1 cellular context compared by ENCODE assay signal in the genomic region with DNA sequence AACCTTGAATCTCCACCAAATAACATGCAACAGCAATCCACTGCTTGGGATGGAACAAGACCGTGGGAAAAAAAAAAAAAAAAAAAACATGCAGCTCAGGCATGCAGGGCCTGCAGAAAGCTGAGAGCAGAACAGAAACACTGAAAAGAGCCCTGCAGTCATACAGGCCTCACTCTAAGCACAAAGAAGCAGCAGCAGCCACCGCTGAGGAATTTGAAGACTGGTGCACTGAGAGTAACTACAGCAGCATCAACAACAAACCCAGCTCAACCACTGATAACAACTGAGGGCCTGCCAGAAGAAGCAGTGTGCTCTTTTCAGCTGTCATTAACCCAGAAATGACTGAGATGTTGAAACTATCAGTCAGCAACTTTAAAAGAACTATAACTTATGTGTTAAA.
TF ChIP-seq lines count a peak whose summit lies in the region.

No MANE protein-coding gene starts in this region.

TF ChIP-seq in WTC11, 78 proteins besides CTCF, POLR2A, EP300 and RAD21 (continued from another document):
- TF ChIP-seq, protein P1, sequence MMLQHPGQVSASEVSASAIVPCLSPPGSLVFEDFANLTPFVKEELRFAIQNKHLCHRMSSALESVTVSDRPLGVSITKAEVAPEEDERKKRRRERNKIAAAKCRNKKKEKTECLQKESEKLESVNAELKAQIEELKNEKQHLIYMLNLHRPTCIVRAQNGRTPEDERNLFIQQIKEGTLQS (CRISPR knock-in tag; conservative IDR thresholded peaks at IDR 0.05), result no peak
- TF ChIP-seq, protein P2, sequence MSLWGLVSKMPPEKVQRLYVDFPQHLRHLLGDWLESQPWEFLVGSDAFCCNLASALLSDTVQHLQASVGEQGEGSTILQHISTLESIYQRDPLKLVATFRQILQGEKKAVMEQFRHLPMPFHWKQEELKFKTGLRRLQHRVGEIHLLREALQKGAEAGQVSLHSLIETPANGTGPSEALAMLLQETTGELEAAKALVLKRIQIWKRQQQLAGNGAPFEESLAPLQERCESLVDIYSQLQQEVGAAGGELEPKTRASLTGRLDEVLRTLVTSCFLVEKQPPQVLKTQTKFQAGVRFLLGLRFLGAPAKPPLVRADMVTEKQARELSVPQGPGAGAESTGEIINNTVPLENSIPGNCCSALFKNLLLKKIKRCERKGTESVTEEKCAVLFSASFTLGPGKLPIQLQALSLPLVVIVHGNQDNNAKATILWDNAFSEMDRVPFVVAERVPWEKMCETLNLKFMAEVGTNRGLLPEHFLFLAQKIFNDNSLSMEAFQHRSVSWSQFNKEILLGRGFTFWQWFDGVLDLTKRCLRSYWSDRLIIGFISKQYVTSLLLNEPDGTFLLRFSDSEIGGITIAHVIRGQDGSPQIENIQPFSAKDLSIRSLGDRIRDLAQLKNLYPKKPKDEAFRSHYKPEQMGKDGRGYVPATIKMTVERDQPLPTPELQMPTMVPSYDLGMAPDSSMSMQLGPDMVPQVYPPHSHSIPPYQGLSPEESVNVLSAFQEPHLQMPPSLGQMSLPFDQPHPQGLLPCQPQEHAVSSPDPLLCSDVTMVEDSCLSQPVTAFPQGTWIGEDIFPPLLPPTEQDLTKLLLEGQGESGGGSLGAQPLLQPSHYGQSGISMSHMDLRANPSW (CRISPR knock-in tag; conservative IDR thresholded peaks at IDR 0.05; ENCODE audit: low read depth), result no peak
- TF ChIP-seq TEAD1 (CRISPR knock-in tag; IDR thresholded peaks at IDR 0.05) (no peak), ELF4 (CRISPR knock-in tag; IDR thresholded peaks at IDR 0.05; ENCODE audit: low read depth) (no peak), ZNF396 (CRISPR knock-in tag; IDR thresholded peaks at IDR 0.05; ENCODE audit: borderline replicate concordance) (no peak), ZNF263 (CRISPR knock-in tag; IDR thresholded peaks at IDR 0.05; ENCODE audit: low read depth) (no peak), ETV6 (CRISPR knock-in tag; IDR thresholded peaks at IDR 0.05) (no peak)
- TF ChIP-seq, protein P3, sequence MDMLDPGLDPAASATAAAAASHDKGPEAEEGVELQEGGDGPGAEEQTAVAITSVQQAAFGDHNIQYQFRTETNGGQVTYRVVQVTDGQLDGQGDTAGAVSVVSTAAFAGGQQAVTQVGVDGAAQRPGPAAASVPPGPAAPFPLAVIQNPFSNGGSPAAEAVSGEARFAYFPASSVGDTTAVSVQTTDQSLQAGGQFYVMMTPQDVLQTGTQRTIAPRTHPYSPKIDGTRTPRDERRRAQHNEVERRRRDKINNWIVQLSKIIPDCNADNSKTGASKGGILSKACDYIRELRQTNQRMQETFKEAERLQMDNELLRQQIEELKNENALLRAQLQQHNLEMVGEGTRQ (CRISPR knock-in tag; IDR thresholded peaks at IDR 0.05), result no peak
- TF ChIP-seq, protein P4, sequence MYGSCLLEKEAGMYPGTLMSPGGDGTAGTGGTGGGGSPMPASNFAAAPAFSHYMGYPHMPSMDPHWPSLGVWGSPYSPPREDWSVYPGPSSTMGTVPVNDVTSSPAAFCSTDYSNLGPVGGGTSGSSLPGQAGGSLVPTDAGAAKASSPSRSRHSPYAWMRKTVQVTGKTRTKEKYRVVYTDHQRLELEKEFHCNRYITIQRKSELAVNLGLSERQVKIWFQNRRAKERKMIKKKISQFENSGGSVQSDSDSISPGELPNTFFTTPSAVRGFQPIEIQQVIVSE (CRISPR knock-in tag; IDR thresholded peaks at IDR 0.05; ENCODE audit: borderline replicate concordance), result no peak
